In the genomic region with DNA sequence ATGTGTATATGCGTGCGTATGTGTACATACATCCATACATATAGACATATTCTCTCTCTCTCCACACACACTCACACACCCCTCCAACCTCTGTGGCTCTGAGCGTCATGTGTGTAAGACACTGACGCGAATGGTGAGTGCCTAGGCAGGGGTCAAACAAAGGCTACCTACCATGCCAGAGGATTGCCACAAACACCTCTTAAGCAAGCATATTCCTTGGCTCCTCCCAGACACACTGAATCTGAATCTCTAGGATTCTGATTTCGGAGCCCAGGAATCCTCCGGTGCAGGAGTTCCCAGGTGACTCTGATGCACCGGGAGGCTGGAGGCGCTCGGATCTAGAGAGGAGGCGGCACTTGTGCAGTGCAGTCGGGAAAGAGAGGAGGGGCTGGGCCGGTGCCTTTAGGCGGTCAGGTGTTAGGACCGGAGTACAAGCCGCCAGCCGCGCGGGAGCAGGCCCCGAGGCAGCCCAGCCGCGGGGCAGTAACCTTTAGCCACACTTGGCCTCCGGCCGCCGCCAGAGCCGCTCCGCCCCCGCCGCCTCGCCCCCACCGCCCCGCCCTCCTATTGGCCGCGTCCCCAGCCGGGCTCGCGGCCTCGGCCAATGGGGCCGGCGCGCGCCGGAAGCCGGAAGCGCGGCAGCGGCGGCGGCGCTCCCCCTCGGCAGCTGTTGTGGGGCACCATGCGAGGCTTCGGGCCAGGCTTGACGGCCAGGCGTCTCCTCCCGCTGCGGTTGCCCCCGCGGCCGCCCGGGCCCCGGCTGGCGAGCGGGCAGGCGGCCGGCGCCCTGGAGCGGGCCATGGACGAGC, we compare ENCODE assay signal across 8 cellular contexts. TPM values are rescaled to one million over a fixed set of nuclear protein-coding genes. Genes with fewer than 3 reads are reported as not detected.
DNase-seq lines count a peak whose midpoint lies in the region; ATAC-seq, FAIRE-seq and TF ChIP-seq lines count a peak whose summit lies in the region.

A gene (plus strand): TSS at position 653 of the 809 bp plus-strand sequence. CDS start 30 bp downstream, at position 683.

- peak; percentile 66 for DNase-seq in A172 (ENCODE audit: low spot score)
- DNase-seq in GM18507 (ENCODE audit: extremely low spot score, insufficient read length, low read depth) = peak; percentile 92
- DNase-seq in NCI-H2196 (lab: John Stamatoyannopoulos, UW; ENCODE audit: unreplicated experiment) = peak; percentile 76
- peak; percentile 49 to 53 for DNase-seq in activated CD4-positive, alpha-beta T cell treated with anti-CD3 and anti-CD28 coated beads for 24 hours (ENCODE audit: low read depth in 2 of 2)
- peak; percentile 64 for DNase-seq in choroid plexus epithelial cell (ENCODE audit: low read depth)
- DNase-seq in stimulated activated CD4-positive, alpha-beta T cell treated with anti-CD3 and anti-CD28 coated beads, Interleukin-1b, Interleukin-23, amount 100 ng/mL, for 24 hours (ENCODE audit: low read depth in 4 of 4, low spot score in 1 of 4) = peak; percentile 31 to 56 (median 50)

- peak; percentile 75 for ATAC-seq in HG02943 (IDR thresholded peaks at IDR 0.05; ENCODE audit: low read depth, unreplicated experiment)

- H3K27me3 ChIP-seq in layer of hippocampus (ENCODE audit: control insufficient read depth, insufficient read depth, low read length) = no peaks in the 10 kb centered on the region

- no peak for TF ChIP-seq CTCF in choroid plexus epithelial cell (conservative IDR thresholded peaks at IDR 0.05; ENCODE audit: low read depth, low read length)

- H3K27ac ChIP-seq in layer of hippocampus (ENCODE audit: low read depth, low read length) = peak within 1 kb of the TSS; percentile 89

- FAIRE-seq in GM18507 (lab: Jason Lieb, UNC) = peak; percentile 58

- H3K4me3 ChIP-seq in choroid plexus epithelial cell (ENCODE audit: low read depth, low read length) = peak within 1 kb of the TSS; percentile 68

RNA-seq across cellular contexts. Expression of the gene that starts here (rescaled TPM):
- total RNA-seq in A172 (2014; rRNA removed; shearing (Covaris generic)) = 3.1 and 4.1 TPM in 2 replicates

Comparison
In these comparisons a context has a peak if more than half of its experiments do, and no peak if none do; other contexts are left out.
1. Peak in every context shown above with its lines: DNase-seq, ATAC-seq, H3K4me3 ChIP-seq and H3K27ac ChIP-seq.